8 cellular contexts compared by ENCODE assay signal in the genomic region with DNA sequence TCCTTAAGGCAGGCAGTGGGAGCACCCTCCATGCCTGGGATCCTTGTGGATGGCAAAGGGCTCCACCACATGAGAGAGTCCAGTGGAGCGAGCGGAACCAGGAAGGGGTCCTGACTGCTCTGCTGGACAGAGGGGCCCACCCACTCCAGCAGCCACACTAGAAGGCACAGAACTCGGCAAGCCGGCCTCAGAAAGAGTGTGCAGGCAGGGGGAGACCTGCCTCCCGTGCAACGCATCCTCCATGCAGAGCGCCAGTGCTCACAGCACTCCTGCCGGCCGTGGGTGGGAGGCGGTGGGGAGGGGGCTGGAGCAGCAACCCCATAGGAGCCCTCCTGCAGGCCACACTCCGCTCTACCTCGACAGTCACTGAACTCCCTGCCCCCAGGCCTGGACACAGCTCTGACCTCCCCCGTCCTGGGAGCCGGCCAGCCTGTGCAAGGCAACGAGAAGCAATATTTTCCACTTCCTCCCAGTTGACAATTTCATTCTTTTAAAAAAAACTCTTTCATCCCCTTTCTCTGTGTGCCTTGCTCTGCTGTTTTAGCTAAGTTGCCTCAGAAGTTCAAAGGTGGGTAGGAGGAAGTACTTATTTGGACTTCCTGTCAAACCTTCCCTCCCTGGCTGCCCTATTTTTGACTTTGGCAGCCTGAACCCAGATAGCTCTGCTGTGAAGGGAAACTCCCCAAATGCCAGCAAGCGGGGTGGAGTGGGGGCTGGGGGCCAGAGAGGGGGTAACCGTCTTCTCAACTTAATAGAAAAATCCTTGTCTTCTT. TPM values are rescaled to one million over a fixed set of nuclear protein-coding genes. Genes with fewer than 3 reads are reported as not detected.
DNase-seq lines count a peak whose midpoint lies in the region; ATAC-seq and FAIRE-seq lines count a peak whose summit lies in the region.

No MANE protein-coding gene starts in this region.

- DNase-seq in GM18507 (ENCODE audit: extremely low spot score, insufficient read length, low read depth) (peak; percentile 55), OCI-M1 (lab: John Stamatoyannopoulos, UW) (peak; percentile 88), mesendoderm (peak; percentile 46), DMS79 (lab: John Stamatoyannopoulos, UW) (no peak), NCI-H2227 (lab: John Stamatoyannopoulos, UW; ENCODE audit: unreplicated experiment) (no peak), G401 (ENCODE audit: low spot score) (no peak)
- peak; percentile 87 for DNase-seq in activated effector memory CD4-positive, alpha-beta T cell treated with anti-CD3 and anti-CD28 coated beads, Interleukin-2, amount 50 U/mL, for 16 hours

- H2BK15ac ChIP-seq in mesendoderm (replicated peaks; ENCODE audit: low read depth) = no peak overlapping the region

- in situ Hi-C loops in G401 (cut with HindIII; ENCODE audit: low sequenced_read_pairs) = no loop called here

- peak; percentile 74 for ATAC-seq in HG02798 (IDR thresholded peaks at IDR 0.05; ENCODE audit: poor library complexity, unreplicated experiment)

- no peaks in the 10 kb centered on the region for H3K79me1 ChIP-seq in mesendoderm (ENCODE audit: low read length)

- H2BK120ac ChIP-seq in mesendoderm (ENCODE audit: low read depth, low read length) = no peak overlapping the region

- H3K4me2 ChIP-seq in mesendoderm (ENCODE audit: low read length) = no peak overlapping the region

- no peaks in the 10 kb centered on the region for H3K36me3 ChIP-seq in mesendoderm (ENCODE audit: control insufficient read depth, insufficient read depth, low read length)

- H2AK5ac ChIP-seq in mesendoderm (ENCODE audit: low read length) = no peak overlapping the region

- peak; percentile 87 for FAIRE-seq in GM18507 (lab: Jason Lieb, UNC)

- no peaks in the 10 kb centered on the region for H3K79me2 ChIP-seq in mesendoderm (ENCODE audit: control insufficient read depth, insufficient read depth, low read length)

- H3K4ac ChIP-seq in mesendoderm (ENCODE audit: low read depth, low read length) = no peak overlapping the region

- WGBS in mesendoderm (ENCODE audit: extremely low coverage, insufficient coverage, low lambda C conversion rate) = no CpG with 5 or more reads among the region's 17 CpGs

- no peaks in the 10 kb centered on the region for H3K4me1 ChIP-seq in mesendoderm (ENCODE audit: control insufficient read depth, low read depth, low read length)

- H3K27me3 ChIP-seq in mesendoderm (ENCODE audit: insufficient read depth, low read length, poor library complexity) = no peaks in the 10 kb centered on the region

- H4K5ac ChIP-seq in mesendoderm (ENCODE audit: low read length) = no peak overlapping the region

- H3K27ac ChIP-seq in mesendoderm (ENCODE audit: low read depth, low read length) = no peak overlapping the region

- no peak overlapping the region for H4K8ac ChIP-seq in mesendoderm (ENCODE audit: low read depth, low read length)

- H2BK5ac ChIP-seq in mesendoderm (ENCODE audit: low read length) = no peak overlapping the region

- H3K18ac ChIP-seq in mesendoderm (ENCODE audit: low read length) = peak overlapping the region; percentile 19

- peak overlapping the region; percentile 9 for H3K56ac ChIP-seq in mesendoderm (ENCODE audit: low read length)

- H3K23ac ChIP-seq in mesendoderm (ENCODE audit: low read length) = no peak overlapping the region

- no peak overlapping the region for H3K4me3 ChIP-seq in mesendoderm (ENCODE audit: low read length)

- no peak overlapping the region for H3K9ac ChIP-seq in mesendoderm (ENCODE audit: low read length)

RNA-seq across cellular contexts. Expression of a gene that starts 5.3 kb away (rescaled TPM):
- polyA plus RNA-seq in mesendoderm (2013, experiment 1 of 2) = 0.13 TPM
- 0.10 TPM for polyA plus RNA-seq in mesendoderm (2013, experiment 2 of 2)
- total RNA-seq in G401 (2014; rRNA removed; shearing (Covaris generic)) = not detected in 2 replicates

Comparison
In these comparisons a context has a peak if more than half of its experiments do, and no peak if none do; other contexts are left out.
1. DNase-seq: peak in GM18507 (single experiment), OCI-M1 (single experiment), activated effector memory CD4-positive, alpha-beta T cell treated with anti-CD3 and anti-CD28 coated beads, Interleukin-2, amount 50 U/mL, for 16 hours (single experiment) and mesendoderm (single experiment); none in DMS79 (single experiment), NCI-H2227 (single experiment) and G401 (single experiment).